ENCODE assay signal across 12 cellular contexts in the genomic region with DNA sequence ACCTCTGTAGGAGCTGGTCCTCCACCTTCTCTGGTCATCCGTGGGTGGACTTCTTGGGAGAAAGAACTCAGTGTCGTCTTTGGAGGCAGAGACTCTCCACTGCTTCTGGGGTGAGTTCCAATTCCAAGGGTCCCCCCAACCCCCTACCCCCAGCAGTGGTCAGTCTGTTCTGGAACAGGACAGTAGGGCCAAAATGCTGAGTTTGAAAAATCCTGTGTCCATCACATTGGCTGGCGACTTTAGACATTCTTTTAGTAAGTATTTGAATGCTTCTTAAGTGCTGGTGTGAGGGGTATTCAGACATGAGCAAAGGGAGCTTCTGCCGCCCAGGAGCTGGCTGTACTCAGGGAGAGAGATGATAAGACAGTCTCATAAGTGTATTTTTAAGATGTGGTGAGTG. TPM values are rescaled to one million over a fixed set of nuclear protein-coding genes. Genes with fewer than 3 reads are reported as not detected.
A peak's percentile ranks its signal among the peaks of the same experiment; 100 is the strongest.
DNase-seq lines count a peak whose midpoint lies in the region; ATAC-seq and TF ChIP-seq lines count a peak whose summit lies in the region.
"Had no signal": no experiment of that assay in that cellular context is flagged by ENCODE, and none has a peak within 500 bp of the region (broad histone marks: within the 10 kb centered on the region; RNA-seq: fewer than 3 reads in every experiment).

No MANE protein-coding gene starts in this region.

- H3K27ac ChIP-seq in subcutaneous abdominal adipose tissue (ENCODE audit: low read depth, low read length) = no peak overlapping the region
- no peak overlapping the region for H3K27ac ChIP-seq in ascending aorta

- H3K4me1 Mint-ChIP-seq in activated naive CD4-positive, alpha-beta T cell treated with anti-CD3 and anti-CD28 coated beads, Interleukin-2, amount 10 ng/mL, durations not matched to agents 7 days and 5 days = peaks cover 29% of the 10 kb centered on the region
- H3K4me1 Mint-ChIP-seq in activated CD8-positive, alpha-beta T cell treated with anti-CD3 and anti-CD28 coated beads for 36 hours (ENCODE audit: low read depth) = peaks cover 24% of the 10 kb centered on the region
- H3K4me1 Mint-ChIP-seq in immature natural killer cell = peaks cover 33 to 38% of the 10 kb centered on the region in 2 donors

- peak overlapping the region; percentile 50 for H3K27ac Mint-ChIP-seq in activated naive CD4-positive, alpha-beta T cell treated with anti-CD3 and anti-CD28 coated beads, Interleukin-2, amount 10 ng/mL, durations not matched to agents 7 days and 5 days
- peak overlapping the region; percentile 87 for H3K27ac Mint-ChIP-seq in activated CD8-positive, alpha-beta T cell treated with anti-CD3 and anti-CD28 coated beads for 36 hours
- H3K27ac Mint-ChIP-seq in immature natural killer cell = peak overlapping the region; percentile 79 to 95 (median 87)

- TF ChIP-seq CTCF in activated CD8-positive, alpha-beta T cell treated with anti-CD3 and anti-CD28 coated beads for 36 hours (IDR thresholded peaks at IDR 0.05) = no peak
- TF ChIP-seq CTCF in ascending aorta (IDR thresholded peaks at IDR 0.05) = no peak

- DNase-seq in activated naive CD4-positive, alpha-beta T cell treated with anti-CD3 and anti-CD28 coated beads, Interleukin-2, amount 10 ng/mL, durations not matched to agents 7 days and 5 days = no peak
- DNase-seq in activated naive CD4-positive, alpha-beta T cell (lab: John Stamatoyannopoulos, UW) = no peak
- DNase-seq in activated CD8-positive, alpha-beta T cell treated with anti-CD3 and anti-CD28 coated beads for 36 hours = no peak
- DNase-seq in immature natural killer cell = no peak
- DNase-seq in head of caudate nucleus = no peak
- DNase-seq in ascending aorta (ENCODE audit: low spot score in 2 of 2) = no peak
- DNase-seq in effector CD8-positive, alpha-beta T cell (lab: John Stamatoyannopoulos, UW) = no peak
- DNase-seq: kidney glomerular epithelial cell; NCI-H1092 treated with DMSO at 0.1 percent for 48 hours; NCI-H526; stimulated activated CD4-positive, alpha-beta T cell treated with anti-CD3 and anti-CD28 coated beads, Interleukin-2, amount 100 ng/mL, for 48 hours had no signal

- peaks cover 43% of the 10 kb centered on the region for H3K36me3 Mint-ChIP-seq in activated naive CD4-positive, alpha-beta T cell treated with anti-CD3 and anti-CD28 coated beads, Interleukin-2, amount 10 ng/mL, durations not matched to agents 7 days and 5 days
- peaks cover 32% of the 10 kb centered on the region for H3K36me3 Mint-ChIP-seq in activated CD8-positive, alpha-beta T cell treated with anti-CD3 and anti-CD28 coated beads for 36 hours (ENCODE audit: low read depth)
- H3K36me3 Mint-ChIP-seq in immature natural killer cell = peaks cover 0 to 7% (median 0%) of the 10 kb centered on the region in 3 donors

- intact Hi-C loops in activated CD8-positive, alpha-beta T cell treated with anti-CD3 and anti-CD28 coated beads for 36 hours (cut with micrococcal nuclease) = no loop called here
- intact Hi-C loops in head of caudate nucleus (cut with DNase I) = loop anchor here (5.0 kb wide), 1 partner anchor 47 kb away; the partner anchor contains the start of gene INTS15
- intact Hi-C loops in ascending aorta (cut with DNase I) = loop anchor here (2.0 to 5.0 kb wide), 2 partner anchors 50 to 68 kb away; partner anchors contain the start of gene ZNF12

- peak overlapping the region in 2 of 5 donors; percentile 68 to 87 for H3K9ac ChIP-seq in subcutaneous abdominal adipose tissue (ENCODE audit: low read length in 5 of 5)

- H3K36me3 ChIP-seq in subcutaneous abdominal adipose tissue (ENCODE audit: control insufficient read depth in 5 of 5, insufficient read depth in 5 of 5, low read length in 5 of 5) = peaks cover 0 to 35% (median 33%) of the 10 kb centered on the region in 5 donors
- peaks cover 17 to 37% of the 10 kb centered on the region in 2 donors for H3K36me3 ChIP-seq in ascending aorta

- CTCF ChIA-PET in activated naive CD4-positive, alpha-beta T cell treated with anti-CD3 and anti-CD28 coated beads, Interleukin-2, amount 10 ng/mL, durations not matched to agents 7 days and 5 days (lab: Charles Lee) = interaction anchor here (1.4 kb wide), 1 partner anchor 48 kb away, joined by 3 read pairs; no protein-coding TSS in a partner anchor
- CTCF ChIA-PET in activated CD8-positive, alpha-beta T cell treated with anti-CD3 and anti-CD28 coated beads for 36 hours (lab: Charles Lee) = interaction anchor here (1.0 kb wide), 1 partner anchor 123 kb away, joined by 3 read pairs; no protein-coding TSS in a partner anchor

- peaks cover 5% of the 10 kb centered on the region for H3K9me3 Mint-ChIP-seq in activated naive CD4-positive, alpha-beta T cell treated with anti-CD3 and anti-CD28 coated beads, Interleukin-2, amount 10 ng/mL, durations not matched to agents 7 days and 5 days
- peaks cover 6% of the 10 kb centered on the region for H3K9me3 Mint-ChIP-seq in activated CD8-positive, alpha-beta T cell treated with anti-CD3 and anti-CD28 coated beads for 36 hours
- H3K9me3 Mint-ChIP-seq in immature natural killer cell = no peaks in the 10 kb centered on the region

- H3K4me3 ChIP-seq in subcutaneous abdominal adipose tissue (ENCODE audit: low read depth in 1 of 5, low read length in 5 of 5) (peak overlapping the region in 3 of 5 donors; percentile 64 to 74 (median 69)), ascending aorta (peak overlapping the region in 1 of 2 donors; percentile 99)

- peaks cover 7 to 34% (median 28%) of the 10 kb centered on the region in 5 donors for H3K4me1 ChIP-seq in subcutaneous abdominal adipose tissue (ENCODE audit: control insufficient read depth in 5 of 5, insufficient read depth in 5 of 5, low read length in 5 of 5)
- peaks cover 4 to 12% of the 10 kb centered on the region in 2 donors for H3K4me1 ChIP-seq in ascending aorta

- POLR2A ChIA-PET in activated CD8-positive, alpha-beta T cell treated with anti-CD3 and anti-CD28 coated beads for 36 hours (lab: Charles Lee) = no interaction called here

- H3K27me3 Mint-ChIP-seq in activated naive CD4-positive, alpha-beta T cell treated with anti-CD3 and anti-CD28 coated beads, Interleukin-2, amount 10 ng/mL, durations not matched to agents 7 days and 5 days = peaks cover 5% of the 10 kb centered on the region
- H3K27me3 Mint-ChIP-seq in activated CD8-positive, alpha-beta T cell treated with anti-CD3 and anti-CD28 coated beads for 36 hours = no peaks in the 10 kb centered on the region
- peaks cover 0 to 3% (median 1%) of the 10 kb centered on the region in 3 donors for H3K27me3 Mint-ChIP-seq in immature natural killer cell (ENCODE audit: low read depth in 3 of 3)

- peak overlapping the region; percentile 82 for H3K4me3 Mint-ChIP-seq in activated naive CD4-positive, alpha-beta T cell treated with anti-CD3 and anti-CD28 coated beads, Interleukin-2, amount 10 ng/mL, durations not matched to agents 7 days and 5 days
- H3K4me3 Mint-ChIP-seq in activated CD8-positive, alpha-beta T cell treated with anti-CD3 and anti-CD28 coated beads for 36 hours = peak overlapping the region; percentile 74
- peak overlapping the region; percentile 79 to 90 (median 81) for H3K4me3 Mint-ChIP-seq in immature natural killer cell

- H3K27me3 ChIP-seq in subcutaneous abdominal adipose tissue (ENCODE audit: control insufficient read depth in 5 of 5, insufficient read depth in 4 of 5, low read length in 5 of 5) = no peaks in the 10 kb centered on the region
- H3K27me3 ChIP-seq in ascending aorta = no peaks in the 10 kb centered on the region

- ATAC-seq in activated CD8-positive, alpha-beta T cell treated with anti-CD3 and anti-CD28 coated beads for 36 hours = no peak

- H3K9me3 ChIP-seq in subcutaneous abdominal adipose tissue (ENCODE audit: control insufficient read depth in 5 of 5, low read length in 5 of 5) = no peaks in the 10 kb centered on the region
- no peaks in the 10 kb centered on the region for H3K9me3 ChIP-seq in ascending aorta

RNA-seq across cellular contexts. Expression of gene ZNF316, which starts 1.9 kb away (rescaled TPM):
- 10 to 100 TPM; 17.7 to 18.8 TPM for total RNA-seq in activated CD8-positive, alpha-beta T cell treated with anti-CD3 and anti-CD28 coated beads for 36 hours
- 1 to 10 TPM in 2 of 3 donors, under 1 TPM in 1; 0.97 to 3.5 (median 1.7) TPM for polyA plus RNA-seq in immature natural killer cell
- 60.3 TPM for total RNA-seq in ascending aorta

RNA-seq across cellular contexts. Expression of gene ZNF853, which starts 23.6 kb away (rescaled TPM):
- 1 to 10 TPM; 1.3 to 1.8 TPM for total RNA-seq in activated CD8-positive, alpha-beta T cell treated with anti-CD3 and anti-CD28 coated beads for 36 hours
- 1 to 10 TPM in 2 of 3 donors, under 1 TPM in 1; 0.83 to 5.5 (median 3.4) TPM for polyA plus RNA-seq in immature natural killer cell
- 12.2 TPM for total RNA-seq in ascending aorta

RNA-seq across cellular contexts. Expression of gene INTS15, which starts 49.2 kb away (rescaled TPM):
- total RNA-seq in activated CD8-positive, alpha-beta T cell treated with anti-CD3 and anti-CD28 coated beads for 36 hours = 10 to 100 TPM; 26.8 to 29.8 TPM
- polyA plus RNA-seq in immature natural killer cell = 10 to 100 TPM; 20.9 to 47.1 (median 30.8) TPM
- total RNA-seq in ascending aorta = 15.2 TPM
